1 cellular context compared by ENCODE assay signal in genomic region chr1:83701396-83701795, GRCh38.
TF ChIP-seq lines count a peak whose summit lies in the region.

No MANE protein-coding gene starts in this region.

TF ChIP-seq in SK-N-SH treated with all-trans-retinoic acid at 6 μM for 48 hours, 23 proteins besides CTCF, POLR2A, EP300 and RAD21 (continued from another document):
- TF ChIP-seq CREB5 (CRISPR knock-in tag; IDR thresholded peaks at IDR 0.05; ENCODE audit: low read depth) (no peak), TSHZ2 (CRISPR knock-in tag; IDR thresholded peaks at IDR 0.05) (no peak), OSR1 (CRISPR knock-in tag; IDR thresholded peaks at IDR 0.05) (no peak), ZNF565 (CRISPR knock-in tag; conservative IDR thresholded peaks at IDR 0.05; ENCODE audit: low read depth) (no peak), ESRRG (CRISPR knock-in tag; IDR thresholded peaks at IDR 0.05) (no peak), ARNTL (CRISPR knock-in tag; IDR thresholded peaks at IDR 0.05; ENCODE audit: borderline replicate concordance, low read depth) (no peak), ZC3H10 (CRISPR knock-in tag; IDR thresholded peaks at IDR 0.05) (no peak), TCF4 (CRISPR knock-in tag; IDR thresholded peaks at IDR 0.05; ENCODE audit: borderline replicate concordance) (no peak), CSRNP3 (CRISPR knock-in tag; IDR thresholded peaks at IDR 0.05) (no peak), GLIS3 (CRISPR knock-in tag; IDR thresholded peaks at IDR 0.05) (no peak), ZFP3 (CRISPR knock-in tag; IDR thresholded peaks at IDR 0.05) (no peak)
TF ChIP-seq in SK-N-SH treated with all-trans-retinoic acid at 6 μM for 48 hours: peak in this region for 0.
